20 cellular contexts compared by ENCODE assay signal in genomic region chr1:25993197-25993951, GRCh38. TPM values are rescaled to one million over a fixed set of nuclear protein-coding genes. Genes with fewer than 3 reads are reported as not detected.
DNase-seq lines count a peak whose midpoint lies in the region; ATAC-seq and TF ChIP-seq lines count a peak whose summit lies in the region.
"Had no signal": no experiment of that assay in that cellular context is flagged by ENCODE, and none has a peak within 500 bp of the region (broad histone marks: within the 10 kb centered on the region; RNA-seq: fewer than 3 reads in every experiment).

No MANE protein-coding gene starts in this region.

- no peaks in the 10 kb centered on the region for H3K9me3 ChIP-seq in CD4-positive, alpha-beta memory T cell (ENCODE audit: control insufficient read depth in 1 of 2, low read length in 2 of 2)
- H3K9me3 ChIP-seq in osteoblast (ENCODE audit: low read depth, low read length), result no peaks in the 10 kb centered on the region
- H3K9me3 ChIP-seq: breast epithelium, esophagus squamous epithelium, HAP-1, heart left ventricle had no signal

- H3K4me3 Mint-ChIP-seq in CD4-positive, alpha-beta memory T cell, result peak overlapping the region in 1 of 8 donors; percentile 40
- H3K4me3 Mint-ChIP-seq in central memory CD8-positive, alpha-beta T cell, result no peak overlapping the region
- H3K4me3 Mint-ChIP-seq in nephron progenitor cell, result no peak overlapping the region
- H3K4me3 Mint-ChIP-seq: activated CD8-positive, alpha-beta memory T cell treated with anti-CD3 and anti-CD28 coated beads, Interleukin-2, amount 10 ng/mL, durations not matched to agents 7 days and 5 days had no signal

- no peaks in the 10 kb centered on the region for H3K27me3 ChIP-seq in CD4-positive, alpha-beta memory T cell (ENCODE audit: insufficient read depth, low read length)
- H3K27me3 ChIP-seq in osteoblast (ENCODE audit: insufficient read depth, low read length), result no peaks in the 10 kb centered on the region
- H3K27me3 ChIP-seq: breast epithelium, esophagus squamous epithelium, heart left ventricle had no signal

- intact Hi-C loops in CD4-positive, alpha-beta memory T cell (cut with micrococcal nuclease), result no loop called here

- no peak overlapping the region for H3K27ac ChIP-seq in CD4-positive, alpha-beta memory T cell (ENCODE audit: low read depth, low read length)
- no peak overlapping the region for H3K27ac ChIP-seq in osteoblast (ENCODE audit: low read depth, low read length)
- H3K27ac ChIP-seq: breast epithelium, esophagus squamous epithelium, heart left ventricle, VCaP had no signal

- peaks cover 61% of the 10 kb centered on the region for H3K4me1 ChIP-seq in CD4-positive, alpha-beta memory T cell (ENCODE audit: insufficient read depth, low read length)
- peaks cover 18% of the 10 kb centered on the region for H3K4me1 ChIP-seq in osteoblast (ENCODE audit: insufficient read depth, low read length)

- peaks cover 5% of the 10 kb centered on the region for H3K79me2 ChIP-seq in osteoblast (ENCODE audit: insufficient read depth, low read length)

- no peak overlapping the region for H3K4me2 ChIP-seq in osteoblast (ENCODE audit: insufficient read depth, low read length)

- CTCF ChIA-PET in CD4-positive, alpha-beta memory T cell (lab: Charles Lee; ENCODE audit: partially characterized antibody), result interaction anchor here (0.6 to 12.9 kb wide), 5 partner anchors 22 to 118 kb away, joined by 3 to 583 read pairs (median 3); partner anchors contain the start of gene PAQR7

- H3K27me3 Mint-ChIP-seq in CD4-positive, alpha-beta memory T cell, result no peaks in the 10 kb centered on the region
- no peaks in the 10 kb centered on the region for H3K27me3 Mint-ChIP-seq in central memory CD8-positive, alpha-beta T cell
- H3K27me3 Mint-ChIP-seq in nephron progenitor cell (ENCODE audit: low read depth, poor library complexity), result no peaks in the 10 kb centered on the region
- H3K27me3 Mint-ChIP-seq: activated CD8-positive, alpha-beta memory T cell treated with anti-CD3 and anti-CD28 coated beads, Interleukin-2, amount 10 ng/mL, durations not matched to agents 7 days and 5 days had no signal

- H3K36me3 Mint-ChIP-seq in CD4-positive, alpha-beta memory T cell, result peaks cover 4 to 18% of the 10 kb centered on the region in 2 donors
- H3K36me3 Mint-ChIP-seq in central memory CD8-positive, alpha-beta T cell (ENCODE audit: insufficient read depth), result peaks cover 14% of the 10 kb centered on the region
- H3K36me3 Mint-ChIP-seq in nephron progenitor cell (ENCODE audit: low read depth), result no peaks in the 10 kb centered on the region

- no peaks in the 10 kb centered on the region for H3K36me3 ChIP-seq in CD4-positive, alpha-beta memory T cell (ENCODE audit: insufficient read depth, low read length)
- H3K36me3 ChIP-seq in osteoblast (ENCODE audit: insufficient read depth, low read length), result peaks cover 4% of the 10 kb centered on the region
- H3K36me3 ChIP-seq: breast epithelium, HAP-1 had no signal

- H3K4me1 Mint-ChIP-seq in CD4-positive, alpha-beta memory T cell, result peaks cover 34 to 68% (median 54%) of the 10 kb centered on the region in 4 donors
- H3K4me1 Mint-ChIP-seq in central memory CD8-positive, alpha-beta T cell, result peaks cover 67% of the 10 kb centered on the region
- peaks cover 50% of the 10 kb centered on the region for H3K4me1 Mint-ChIP-seq in nephron progenitor cell

- H3K4me3 ChIP-seq in CD4-positive, alpha-beta memory T cell (ENCODE audit: low read length in 2 of 2), result no peak overlapping the region
- peak overlapping the region; percentile 20 for H3K4me3 ChIP-seq in Jurkat, Clone E6-1 (ENCODE audit: low read length)
- no peak overlapping the region for H3K4me3 ChIP-seq in osteoblast (ENCODE audit: insufficient read depth, low read length)
- H3K4me3 ChIP-seq: breast epithelium, esophagus squamous epithelium, HAP-1, heart left ventricle had no signal

- POLR2A ChIA-PET in CD4-positive, alpha-beta memory T cell (lab: Charles Lee; ENCODE audit: partially characterized antibody), result interaction anchor here (1.1 to 1.6 kb wide), 3 partner anchors 22 to 80 kb away, joined by 3 read pairs; no protein-coding TSS in a partner anchor

- H2AFZ ChIP-seq in osteoblast (ENCODE audit: low read length), result no peak overlapping the region

- no peaks in the 10 kb centered on the region for H4K20me1 ChIP-seq in osteoblast (ENCODE audit: insufficient read depth, low read length)

- DNase-seq in CD4-positive, alpha-beta memory T cell, result no peak
- peak; percentile 83 for DNase-seq in Jurkat, Clone E6-1 (ENCODE audit: low read depth, low spot score)
- DNase-seq in central memory CD8-positive, alpha-beta T cell (ENCODE audit: low spot score in 2 of 2), result no peak
- peak; percentile 58 for DNase-seq in osteoblast (ENCODE audit: insufficient read length, low spot score, missing footprints)
- DNase-seq in activated CD4-positive, CD25-positive, alpha-beta regulatory T cell (lab: John Stamatoyannopoulos, UW), result no peak
- no peak for DNase-seq in nephron progenitor cell
- DNase-seq: activated CD8-positive, alpha-beta memory T cell treated with anti-CD3 and anti-CD28 coated beads, Interleukin-2, amount 10 ng/mL, durations not matched to agents 7 days and 5 days; activated naive CD4-positive, alpha-beta T cell treated with Interleukin-2 at 50 U/mL for 16 hours; esophagus squamous epithelium; heart left ventricle; kidney; mesenchymal stem cell; NCI-H2107 had no signal

- TF ChIP-seq POLR2A in GM18505 (IDR thresholded peaks at IDR 0.05; ENCODE audit: borderline replicate concordance, extremely low read depth, insufficient read depth, insufficient read length), result no peak

- H3K9me3 Mint-ChIP-seq in CD4-positive, alpha-beta memory T cell, result peaks cover 0 to 2% (median 0%) of the 10 kb centered on the region in 8 donors
- no peaks in the 10 kb centered on the region for H3K9me3 Mint-ChIP-seq in central memory CD8-positive, alpha-beta T cell
- H3K9me3 Mint-ChIP-seq in nephron progenitor cell, result no peaks in the 10 kb centered on the region

- ATAC-seq in central memory CD8-positive, alpha-beta T cell (replicated peaks; ENCODE audit: extremely low read depth, poor library complexity, severe bottlenecking), result no peak
- ATAC-seq in GM18505 (IDR thresholded peaks at IDR 0.05; ENCODE audit: unreplicated experiment), result no peak
- no peak for ATAC-seq in HG03045 (IDR thresholded peaks at IDR 0.05; ENCODE audit: unreplicated experiment)
- ATAC-seq: activated CD8-positive, alpha-beta memory T cell treated with anti-CD3 and anti-CD28 coated beads, Interleukin-2, amount 10 ng/mL, durations not matched to agents 7 days and 5 days; heart left ventricle; Panc1 had no signal

- no peak for TF ChIP-seq CTCF in osteoblast (IDR thresholded peaks at IDR 0.05; ENCODE audit: extremely low read depth, low read depth, low read length)
- no peak for TF ChIP-seq CTCF in nephron progenitor cell (IDR thresholded peaks at IDR 0.05)

- peak overlapping the region in 5 of 7 donors; percentile 0 to 71 (median 33) for H3K27ac Mint-ChIP-seq in CD4-positive, alpha-beta memory T cell
- peak overlapping the region; percentile 44 for H3K27ac Mint-ChIP-seq in central memory CD8-positive, alpha-beta T cell (ENCODE audit: low read depth)
- no peak overlapping the region for H3K27ac Mint-ChIP-seq in nephron progenitor cell
- H3K27ac Mint-ChIP-seq: activated CD8-positive, alpha-beta memory T cell treated with anti-CD3 and anti-CD28 coated beads, Interleukin-2, amount 10 ng/mL, durations not matched to agents 7 days and 5 days had no signal

RNA-seq across cellular contexts. Expression of gene PAFAH2, which starts 4.5 kb away (rescaled TPM):
- total RNA-seq in CD4-positive, alpha-beta memory T cell, result 10 to 100 TPM; 18.3 to 20.0 TPM
- polyA plus RNA-seq in CD4-positive, alpha-beta memory T cell, result 10 to 100 TPM; 10.1 to 12.3 TPM
- 10.0 TPM for polyA plus RNA-seq in Jurkat, Clone E6-1 (2012; ENCODE audit: insufficient read depth, insufficient read length)
- total RNA-seq in osteoblast, result 6.5 and 6.9 TPM in 2 replicates

RNA-seq across cellular contexts. Expression of gene EXTL1, which starts 28.2 kb away (rescaled TPM):
- under 1 TPM; 0.12 to 0.19 TPM for total RNA-seq in CD4-positive, alpha-beta memory T cell
- not detected for polyA plus RNA-seq in CD4-positive, alpha-beta memory T cell
- not detected for polyA plus RNA-seq in Jurkat, Clone E6-1 (2012; ENCODE audit: insufficient read depth, insufficient read length)
- 1.4 and 3.2 TPM in 2 replicates for total RNA-seq in osteoblast
- total RNA-seq: activated CD8-positive, alpha-beta memory T cell treated with anti-CD3 and anti-CD28 coated beads, Interleukin-2, amount 10 ng/mL, durations not matched to agents 7 days and 5 days; esophagus squamous epithelium had no signal

RNA-seq across cellular contexts. Expression of gene SLC30A2, which starts 52.5 kb away (rescaled TPM):
- total RNA-seq in CD4-positive, alpha-beta memory T cell, result not detected
- not detected for polyA plus RNA-seq in CD4-positive, alpha-beta memory T cell
- polyA plus RNA-seq in Jurkat, Clone E6-1 (2012; ENCODE audit: insufficient read depth, insufficient read length), result not detected
- total RNA-seq in osteoblast, result not detected in 2 replicates
- total RNA-seq: activated CD8-positive, alpha-beta memory T cell treated with anti-CD3 and anti-CD28 coated beads, Interleukin-2, amount 10 ng/mL, durations not matched to agents 7 days and 5 days; esophagus squamous epithelium; temporal lobe had no signal

Comparison
In these comparisons a context has a peak if more than half of its experiments do, and no peak if none do; other contexts are left out.
1. DNase-seq: peak in Jurkat, Clone E6-1 (single experiment) and osteoblast (single experiment); none in CD4-positive, alpha-beta memory T cell (0 of 5), central memory CD8-positive, alpha-beta T cell (0 of 2), activated CD4-positive, CD25-positive, alpha-beta regulatory T cell (0 of 4) and nephron progenitor cell (single experiment).